1 cellular context compared by ENCODE assay signal in the genomic region with DNA sequence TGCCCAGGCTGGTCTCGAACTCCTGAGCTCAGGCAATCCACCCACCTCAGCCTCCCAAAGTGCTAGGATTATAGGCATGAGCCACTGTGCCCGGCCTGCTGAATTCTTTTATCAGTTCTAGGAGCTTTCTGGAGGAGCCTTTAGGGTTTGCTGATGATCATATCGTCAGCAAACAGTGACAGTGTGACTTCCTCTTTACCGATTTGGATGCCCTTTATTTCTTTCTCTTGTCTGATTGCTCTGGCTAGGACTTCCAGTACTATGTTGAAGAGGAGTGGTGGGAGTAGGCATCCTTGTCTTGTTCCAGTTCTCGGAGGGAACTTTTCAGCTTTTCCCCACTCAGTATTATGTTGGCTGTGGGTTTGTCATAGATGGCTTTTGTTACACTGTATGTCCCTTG. TPM values are rescaled to one million over a fixed set of nuclear protein-coding genes. Genes with fewer than 3 reads are reported as not detected.
"Had no signal": no experiment of that assay in that cellular context is flagged by ENCODE, and none has a peak within 500 bp of the region (broad histone marks: within the 10 kb centered on the region; RNA-seq: fewer than 3 reads in every experiment).

No MANE protein-coding gene starts in this region.

RNA-seq across cellular contexts. Expression of a gene that starts 35.3 kb away (rescaled TPM):
- total RNA-seq: H4 had no signal
